In the genomic region with DNA sequence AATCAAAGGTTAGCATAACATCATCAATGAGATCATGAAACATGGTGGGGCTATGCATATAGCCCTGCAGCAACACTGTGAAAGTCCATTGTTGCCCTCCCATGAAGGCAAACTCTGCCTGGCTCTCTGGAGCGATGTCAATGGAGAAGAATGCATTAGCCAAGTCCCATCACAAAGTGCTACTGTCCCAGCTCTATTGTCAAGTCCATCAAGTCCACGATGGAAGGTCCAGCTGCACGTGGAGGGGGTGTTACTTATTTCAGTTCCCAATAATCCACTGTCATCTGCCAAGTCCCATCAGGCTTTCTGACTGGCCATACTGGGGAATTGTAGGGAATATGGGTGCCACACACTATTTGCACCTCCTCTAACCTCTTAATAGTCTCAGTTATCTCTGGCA, we compare ENCODE assay signal across 18 cellular contexts. TPM values are rescaled to one million over a fixed set of nuclear protein-coding genes. Genes with fewer than 3 reads are reported as not detected.
DNase-seq lines count a peak whose midpoint lies in the region; TF ChIP-seq lines count a peak whose summit lies in the region.
"Had no signal": no experiment of that assay in that cellular context is flagged by ENCODE, and none has a peak within 500 bp of the region (broad histone marks: within the 10 kb centered on the region; RNA-seq: fewer than 3 reads in every experiment).

No MANE protein-coding gene starts in this region.

- POLR2A ChIA-PET in CD4-positive, alpha-beta memory T cell (lab: Charles Lee; ENCODE audit: partially characterized antibody): no interaction called here

- no peak for TF ChIP-seq CTCF in Calu3 (IDR thresholded peaks at IDR 0.05; ENCODE audit: unreplicated experiment)

- intact Hi-C loops in CD4-positive, alpha-beta memory T cell (cut with micrococcal nuclease): no loop called here
- intact Hi-C loops in Calu3 (cut with micrococcal nuclease; ENCODE audit: unreplicated experiment): no loop called here

- CTCF ChIA-PET in CD4-positive, alpha-beta memory T cell (lab: Charles Lee; ENCODE audit: partially characterized antibody): no interaction called here
- CTCF ChIA-PET in Calu3 (lab: Charles Lee): no interaction called here

- peak; percentile 21 for DNase-seq in Ammon's horn (ENCODE audit: low spot score)
- DNase-seq in medulla oblongata (ENCODE audit: extremely low spot score): peak; percentile 35
- DNase-seq in nucleus accumbens (lab: John Stamatoyannopoulos, UW): peak in 36 of 56 donors; percentile 4 to 74 (median 20)
- peak; percentile 39 for DNase-seq in superior temporal gyrus (ENCODE audit: extremely low spot score)
- DNase-seq in CD4-positive, alpha-beta memory T cell: no peak
- DNase-seq in NCI-H1048 (lab: John Stamatoyannopoulos, UW): no peak
- DNase-seq in Calu3: no peak
- DNase-seq: ACHN; AML-193; Caco-2; CD8-positive, alpha-beta T cell; DMS53; DMS79 treated with DMSO at 0.1 percent for 48 hours; GF-D8; H9 had no signal

- no peak overlapping the region for H3K4me3 Mint-ChIP-seq in CD4-positive, alpha-beta memory T cell
- no peak overlapping the region for H3K4me3 Mint-ChIP-seq in Calu3 (ENCODE audit: low read depth, unreplicated experiment)
- H3K4me3 Mint-ChIP-seq: CD8-positive, alpha-beta T cell; GM23338; H9 had no signal

- H3K9me3 Mint-ChIP-seq in CD4-positive, alpha-beta memory T cell: no peaks in the 10 kb centered on the region
- no peaks in the 10 kb centered on the region for H3K9me3 Mint-ChIP-seq in Calu3 (ENCODE audit: low read depth, unreplicated experiment)
- H3K9me3 Mint-ChIP-seq: CD8-positive, alpha-beta T cell; GM23338; H9 had no signal

- peaks cover 24 to 25% of the 10 kb centered on the region in 2 donors for H3K36me3 Mint-ChIP-seq in CD4-positive, alpha-beta memory T cell
- no peaks in the 10 kb centered on the region for H3K36me3 Mint-ChIP-seq in Calu3 (ENCODE audit: insufficient read depth, unreplicated experiment)

- H3K36me3 ChIP-seq in CD4-positive, alpha-beta memory T cell (ENCODE audit: insufficient read depth, low read length): no peaks in the 10 kb centered on the region

- no TSS peak for BruUV-seq in Calu3 (replicated peaks; lab: Mats Ljungman, UMichigan)

- no peaks in the 10 kb centered on the region for H3K9me3 ChIP-seq in CD4-positive, alpha-beta memory T cell (ENCODE audit: control insufficient read depth in 1 of 2, low read length in 2 of 2)
- H3K9me3 ChIP-seq: A549, Caco-2 had no signal

- H3K4me1 Mint-ChIP-seq in CD4-positive, alpha-beta memory T cell: peaks cover 10 to 13% (median 10%) of the 10 kb centered on the region in 4 donors
- no peaks in the 10 kb centered on the region for H3K4me1 Mint-ChIP-seq in Calu3 (ENCODE audit: low read depth, unreplicated experiment)
- H3K4me1 Mint-ChIP-seq: GM23338, H9 had no signal

- no peak overlapping the region for H3K27ac ChIP-seq in CD4-positive, alpha-beta memory T cell (ENCODE audit: low read depth, low read length)
- H3K27ac ChIP-seq: 22Rv1, A549 had no signal

- H3K4me1 ChIP-seq in CD4-positive, alpha-beta memory T cell (ENCODE audit: insufficient read depth, low read length): no peaks in the 10 kb centered on the region
- H3K4me1 ChIP-seq: A549, Caco-2 had no signal

- H3K27me3 ChIP-seq in CD4-positive, alpha-beta memory T cell (ENCODE audit: insufficient read depth, low read length): no peaks in the 10 kb centered on the region

- no peak overlapping the region for H3K27ac Mint-ChIP-seq in CD4-positive, alpha-beta memory T cell
- no peak overlapping the region for H3K27ac Mint-ChIP-seq in Calu3 (ENCODE audit: unreplicated experiment)
- H3K27ac Mint-ChIP-seq: CD8-positive, alpha-beta T cell; GM23338; H9 had no signal

- no peaks in the 10 kb centered on the region for H3K27me3 Mint-ChIP-seq in CD4-positive, alpha-beta memory T cell
- H3K27me3 Mint-ChIP-seq in Calu3 (ENCODE audit: unreplicated experiment): no peaks in the 10 kb centered on the region

- H3K4me3 ChIP-seq in CD4-positive, alpha-beta memory T cell (ENCODE audit: low read length in 2 of 2): no peak overlapping the region
- H3K4me3 ChIP-seq: A549, GM23338 had no signal

RNA-seq across cellular contexts. Expression of gene DMAC1, which starts 10.8 kb away (rescaled TPM):
- 10 to 100 TPM; 30.8 to 38.0 TPM for total RNA-seq in CD4-positive, alpha-beta memory T cell
- 10 to 100 TPM; 29.2 to 61.0 TPM for polyA plus RNA-seq in CD4-positive, alpha-beta memory T cell
- 37.5 and 38.7 TPM in 2 replicates for total RNA-seq in Calu3 (2022)

Comparison
In these comparisons a context has a peak if more than half of its experiments do, and no peak if none do; other contexts are left out.
1. DNase-seq: peak in Ammon's horn (single experiment), medulla oblongata (single experiment), nucleus accumbens (36 of 56) and superior temporal gyrus (single experiment); none in CD4-positive, alpha-beta memory T cell (0 of 5), NCI-H1048 (single experiment) and Calu3 (single experiment).